Comparison of ENCODE assay signal across 8 cellular contexts in genomic region chr14:95452176-95452889, GRCh38.
DNase-seq lines count a peak whose midpoint lies in the region; ATAC-seq and TF ChIP-seq lines count a peak whose summit lies in the region.

No MANE protein-coding gene starts in this region.

- POLR2A ChIA-PET in activated CD4-positive, alpha-beta T cell treated with anti-CD3 and anti-CD28 coated beads, Interleukin-2, amount 10 ng/mL, durations not matched to agents 7 days and 5 days (lab: Charles Lee): no interaction called here

- no peaks in the 10 kb centered on the region for H3K9me3 Mint-ChIP-seq in activated CD4-positive, alpha-beta T cell treated with anti-CD3 and anti-CD28 coated beads, Interleukin-2, amount 10 ng/mL, durations not matched to agents 7 days and 5 days
- no peaks in the 10 kb centered on the region for H3K9me3 Mint-ChIP-seq in effector memory CD8-positive, alpha-beta T cell

- no peaks in the 10 kb centered on the region for H3K27me3 Mint-ChIP-seq in activated CD4-positive, alpha-beta T cell treated with anti-CD3 and anti-CD28 coated beads, Interleukin-2, amount 10 ng/mL, durations not matched to agents 7 days and 5 days
- H3K27me3 Mint-ChIP-seq in effector memory CD8-positive, alpha-beta T cell: no peaks in the 10 kb centered on the region

- no peaks in the 10 kb centered on the region for H3K4me1 Mint-ChIP-seq in activated CD4-positive, alpha-beta T cell treated with anti-CD3 and anti-CD28 coated beads, Interleukin-2, amount 10 ng/mL, durations not matched to agents 7 days and 5 days
- H3K4me1 Mint-ChIP-seq in effector memory CD8-positive, alpha-beta T cell (ENCODE audit: low read depth in 2 of 2): no peaks in the 10 kb centered on the region

- DNase-seq in activated CD4-positive, alpha-beta T cell treated with anti-CD3 and anti-CD28 coated beads, Interleukin-2, amount 10 ng/mL, durations not matched to agents 7 days and 5 days: peak; percentile 16
- DNase-seq in activated CD4-positive, alpha-beta T cell treated with anti-CD3 and anti-CD28 coated beads, Interleukin-2, amount 50 U/mL, for 4 hours: no peak
- DNase-seq in NCI-H82 treated with DMSO at 0.1 percent for 48 hours (lab: John Stamatoyannopoulos, UW; ENCODE audit: unreplicated experiment): peak; percentile 5
- no peak for DNase-seq in fibroblast of the aortic adventitia (ENCODE audit: low read depth)
- DNase-seq in substantia nigra (lab: John Stamatoyannopoulos, UW): peak in 15 of 49 donors; percentile 11 to 48 (median 20)
- DNase-seq in HPDE6-E6E7 (ENCODE audit: extremely low spot score): no peak
- DNase-seq in NCI-H146 (lab: John Stamatoyannopoulos, UW): no peak
- DNase-seq in effector memory CD8-positive, alpha-beta T cell: no peak

- H3K27ac Mint-ChIP-seq in activated CD4-positive, alpha-beta T cell treated with anti-CD3 and anti-CD28 coated beads, Interleukin-2, amount 10 ng/mL, durations not matched to agents 7 days and 5 days: peak overlapping the region; percentile 9
- H3K27ac Mint-ChIP-seq in effector memory CD8-positive, alpha-beta T cell: peak overlapping the region in 1 of 2 donors; percentile 49

- CTCF ChIA-PET in activated CD4-positive, alpha-beta T cell treated with anti-CD3 and anti-CD28 coated beads, Interleukin-2, amount 10 ng/mL, durations not matched to agents 7 days and 5 days (lab: Charles Lee): interaction anchor here (0.6 to 3.5 kb wide), 8 partner anchors 10 to 486 kb away, joined by 3 to 19 read pairs (median 3); no protein-coding TSS in a partner anchor

- peak; percentile 47 for TF ChIP-seq CTCF in fibroblast of the aortic adventitia (IDR thresholded peaks at IDR 0.05; ENCODE audit: insufficient read depth, low read length)

- ATAC-seq in effector memory CD8-positive, alpha-beta T cell (replicated peaks): no peak

- H3K36me3 Mint-ChIP-seq in activated CD4-positive, alpha-beta T cell treated with anti-CD3 and anti-CD28 coated beads, Interleukin-2, amount 10 ng/mL, durations not matched to agents 7 days and 5 days (ENCODE audit: low read depth): peaks cover 42% of the 10 kb centered on the region
- peaks cover 33% of the 10 kb centered on the region for H3K36me3 Mint-ChIP-seq in effector memory CD8-positive, alpha-beta T cell (ENCODE audit: insufficient read depth)

- H3K4me3 Mint-ChIP-seq in activated CD4-positive, alpha-beta T cell treated with anti-CD3 and anti-CD28 coated beads, Interleukin-2, amount 10 ng/mL, durations not matched to agents 7 days and 5 days: no peak overlapping the region
- no peak overlapping the region for H3K4me3 Mint-ChIP-seq in effector memory CD8-positive, alpha-beta T cell

- H3K4me3 ChIP-seq in fibroblast of the aortic adventitia (ENCODE audit: low read depth, low read length): no peak overlapping the region

- peak overlapping the region; percentile 52 for H3K27ac ChIP-seq in substantia nigra (ENCODE audit: low read depth, low read length, poor library complexity, severe bottlenecking)

Comparison
In these comparisons a context has a peak if more than half of its experiments do, and no peak if none do; other contexts are left out.
1. DNase-seq: peak in activated CD4-positive, alpha-beta T cell treated with anti-CD3 and anti-CD28 coated beads, Interleukin-2, amount 10 ng/mL, durations not matched to agents 7 days and 5 days (single experiment) and NCI-H82 treated with DMSO at 0.1 percent for 48 hours (single experiment); none in activated CD4-positive, alpha-beta T cell treated with anti-CD3 and anti-CD28 coated beads, Interleukin-2, amount 50 U/mL, for 4 hours (0 of 2), fibroblast of the aortic adventitia (single experiment), HPDE6-E6E7 (single experiment), NCI-H146 (single experiment) and effector memory CD8-positive, alpha-beta T cell (0 of 3).